ENCODE assay signal across 16 cellular contexts in genomic region chr1:112638109-112638426, GRCh38. TPM values are rescaled to one million over a fixed set of nuclear protein-coding genes. Genes with fewer than 3 reads are reported as not detected.
A peak's percentile ranks its signal among the peaks of the same experiment; 100 is the strongest.
DNase-seq lines count a peak whose midpoint lies in the region; ATAC-seq, FAIRE-seq and TF ChIP-seq lines count a peak whose summit lies in the region.
"Had no signal": no experiment of that assay in that cellular context is flagged by ENCODE, and none has a peak within 500 bp of the region (broad histone marks: within the 10 kb centered on the region; RNA-seq: fewer than 3 reads in every experiment).

No MANE protein-coding gene starts in this region.

- H3K9me3 Mint-ChIP-seq in activated CD8-positive, alpha-beta T cell treated with anti-CD3 and anti-CD28 coated beads for 36 hours, result no peaks in the 10 kb centered on the region
- H3K9me3 Mint-ChIP-seq: activated CD4-positive, alpha-beta T cell treated with anti-CD3 and anti-CD28 coated beads, Interleukin-2, amount 10 ng/mL, durations not matched to agents 7 days and 5 days; T-cell had no signal

- H3K4me1 ChIP-seq in A549, result peaks cover 57% of the 10 kb centered on the region
- peaks cover 32% of the 10 kb centered on the region for H3K4me1 ChIP-seq in HEK293 (ENCODE audit: control insufficient read depth, insufficient read depth, low read length)
- H3K4me1 ChIP-seq in keratinocyte (ENCODE audit: control insufficient read depth, extremely low read depth, insufficient read depth, low read length), result peaks cover 39% of the 10 kb centered on the region
- H3K4me1 ChIP-seq in upper lobe of left lung, result peaks cover 22 to 51% (median 38%) of the 10 kb centered on the region in 4 donors

- no peak overlapping the region for H3K27ac Mint-ChIP-seq in activated CD8-positive, alpha-beta T cell treated with anti-CD3 and anti-CD28 coated beads for 36 hours
- H3K27ac Mint-ChIP-seq: activated CD4-positive, alpha-beta T cell treated with anti-CD3 and anti-CD28 coated beads, Interleukin-2, amount 10 ng/mL, durations not matched to agents 7 days and 5 days had no signal

- H3K9me3 ChIP-seq in A549 (no peaks in the 10 kb centered on the region), HEK293 (ENCODE audit: control insufficient read depth, insufficient read depth, low read depth, low read length) (no peaks in the 10 kb centered on the region), keratinocyte (ENCODE audit: control insufficient read depth, low read depth, low read length) (no peaks in the 10 kb centered on the region), upper lobe of left lung (no peaks in the 10 kb centered on the region)
- H3K9me3 ChIP-seq: vagina had no signal

- H3K27me3 ChIP-seq in keratinocyte (ENCODE audit: control insufficient read depth, extremely low read depth, insufficient read depth, low read length) (no peaks in the 10 kb centered on the region), upper lobe of left lung (no peaks in the 10 kb centered on the region)
- H3K27me3 ChIP-seq: vagina had no signal

- TF ChIP-seq POLR2A in A549 (IDR thresholded peaks at IDR 0.05; ENCODE audit: low read length) (no peak), upper lobe of left lung (IDR thresholded peaks at IDR 0.05) (no peak)

- CTCF ChIA-PET in A549 (lab: Yijun Ruan, JAX) (interaction anchor here (0.8 to 1.5 kb wide), 5 partner anchors 9 to 136 kb away, joined by 3 read pairs; partner anchors contain the start of genes MOV10 and RHOC), HEK293 (lab: Yijun Ruan, JAX) (interaction anchor here (0.5 to 1.4 kb wide), 4 partner anchors 9 to 1582 kb away, joined by 3 to 7 read pairs (median 4); no protein-coding TSS in a partner anchor)
- CTCF ChIA-PET in activated CD8-positive, alpha-beta T cell treated with anti-CD3 and anti-CD28 coated beads for 36 hours (lab: Charles Lee), result interaction anchor here (0.6 kb wide), 1 partner anchor 266 kb away, joined by 4 read pairs; no protein-coding TSS in a partner anchor

- H3K27ac ChIP-seq in A549 (peak overlapping the region; percentile 48 to 84), HEK293 (ENCODE audit: extremely low read depth, low read depth, low read length) (peak overlapping the region; percentile 38; the same call in 1 of the 2 replicates), keratinocyte (ENCODE audit: control insufficient read depth, insufficient read depth, low read length) (peak overlapping the region; percentile 56), upper lobe of left lung (peak overlapping the region in 1 of 4 donors; percentile 10)
- H3K27ac ChIP-seq: vagina had no signal

- H3K4me3 Mint-ChIP-seq in activated CD8-positive, alpha-beta T cell treated with anti-CD3 and anti-CD28 coated beads for 36 hours, result no peak overlapping the region
- H3K4me3 Mint-ChIP-seq: activated CD4-positive, alpha-beta T cell treated with anti-CD3 and anti-CD28 coated beads, Interleukin-2, amount 10 ng/mL, durations not matched to agents 7 days and 5 days; T-cell had no signal

- ATAC-seq in A549, result peak in 1 of 2 experiments; percentile 48; a peak in 3 of 6 replicates
- ATAC-seq in upper lobe of left lung (ENCODE audit: low FRiP score in 2 of 2), result no peak
- ATAC-seq in activated CD8-positive, alpha-beta T cell treated with anti-CD3 and anti-CD28 coated beads for 36 hours, result no peak
- ATAC-seq: T-cell had no signal

- dilution Hi-C loops in keratinocyte (cut with MboI; ENCODE audit: extremely low pct_ligation_motif_present, low sequenced_read_pairs), result no loop called here

- intact Hi-C loops in activated CD8-positive, alpha-beta T cell treated with anti-CD3 and anti-CD28 coated beads for 36 hours (cut with micrococcal nuclease), result no loop called here

- no peak for DNase-seq in A549 (ENCODE audit: low read depth in 1 of 2, low spot score in 1 of 2)
- peak; percentile 17 for DNase-seq in amniotic stem cell (lab: John Stamatoyannopoulos, UW)
- DNase-seq in keratinocyte (ENCODE audit: low read depth, low spot score), result no peak
- no peak for DNase-seq in AG08396 (ENCODE audit: low spot score)
- no peak for DNase-seq in middle frontal gyrus (ENCODE audit: extremely low spot score, low spot score)
- DNase-seq in upper lobe of left lung, result no peak
- no peak for DNase-seq in activated CD8-positive, alpha-beta T cell treated with anti-CD3 and anti-CD28 coated beads for 36 hours
- DNase-seq: activated CD4-positive, alpha-beta T cell treated with anti-CD3 and anti-CD28 coated beads, Interleukin-2, amount 10 ng/mL, durations not matched to agents 7 days and 5 days; activated effector memory CD4-positive, alpha-beta T cell treated with anti-CD3 and anti-CD28 coated beads, Interleukin-2, amount 50 U/mL, for 16 hours; stimulated activated CD4-positive, alpha-beta T cell treated with anti-CD3 and anti-CD28 coated beads, Interleukin-2, amount 100 ng/mL, for 24 hours; T-cell had no signal

- TF ChIP-seq EP300 in A549 (IDR thresholded peaks at IDR 0.05), result no peak
- TF ChIP-seq EP300 in upper lobe of left lung (IDR thresholded peaks at IDR 0.05), result no peak

- no peak for TF ChIP-seq RAD21 in A549 (conservative IDR thresholded peaks at IDR 0.05 in 1 of 2, IDR thresholded peaks at IDR 0.05 in 1 of 2)

- peaks cover 20% of the 10 kb centered on the region for H4K20me1 ChIP-seq in keratinocyte (ENCODE audit: control insufficient read depth, extremely low read depth, insufficient read depth, low read length)

- H3K36me3 ChIP-seq in HEK293 (ENCODE audit: control insufficient read depth in 2 of 2, insufficient read depth in 1 of 2, low read length in 2 of 2) (peaks cover 0 to 3% of the 10 kb centered on the region in 2 experiments; a peak in 1 of 3 replicates), keratinocyte (ENCODE audit: control insufficient read depth in 2 of 2, extremely low read depth in 1 of 2, insufficient read depth in 2 of 2, low read length in 2 of 2) (peaks cover 0 to 2% of the 10 kb centered on the region in 2 experiments), upper lobe of left lung (no peaks in the 10 kb centered on the region)
- H3K36me3 ChIP-seq: vagina had no signal

- peaks cover 82% of the 10 kb centered on the region for H3K79me2 ChIP-seq in keratinocyte (ENCODE audit: control insufficient read depth, insufficient read depth, low read length)

- peaks cover 51% of the 10 kb centered on the region for H3K4me1 Mint-ChIP-seq in activated CD8-positive, alpha-beta T cell treated with anti-CD3 and anti-CD28 coated beads for 36 hours (ENCODE audit: low read depth)

- H3K36me3 Mint-ChIP-seq in activated CD8-positive, alpha-beta T cell treated with anti-CD3 and anti-CD28 coated beads for 36 hours (ENCODE audit: low read depth), result peaks cover 35% of the 10 kb centered on the region

- H3K9me1 ChIP-seq in keratinocyte (ENCODE audit: control insufficient read depth, extremely low read depth, insufficient read depth, low read length), result peaks cover 3% of the 10 kb centered on the region

- H3K27me3 Mint-ChIP-seq in activated CD8-positive, alpha-beta T cell treated with anti-CD3 and anti-CD28 coated beads for 36 hours, result no peaks in the 10 kb centered on the region
- H3K27me3 Mint-ChIP-seq: activated CD4-positive, alpha-beta T cell treated with anti-CD3 and anti-CD28 coated beads, Interleukin-2, amount 10 ng/mL, durations not matched to agents 7 days and 5 days; T-cell had no signal

- H3K4me2 ChIP-seq in A549 (peak overlapping the region; percentile 72), keratinocyte (ENCODE audit: control insufficient read depth, extremely low read depth, insufficient read depth, low read depth, low read length) (peak overlapping the region; percentile 33)

- POLR2A ChIA-PET in A549 (lab: Yijun Ruan, JAX) (no interaction called here), HEK293 (lab: Yijun Ruan, JAX) (interaction anchor here (0.6 to 2.5 kb wide), 5 partner anchors 19 to 97 kb away, joined by 3 to 12 read pairs (median 4); partner anchors contain the start of genes CAPZA1, MOV10 and ST7L)
- POLR2A ChIA-PET in activated CD8-positive, alpha-beta T cell treated with anti-CD3 and anti-CD28 coated beads for 36 hours (lab: Charles Lee), result interaction anchor here (0.6 kb wide), 1 partner anchor 11 kb away, joined by 3 read pairs; no protein-coding TSS in a partner anchor

- H2AFZ ChIP-seq in keratinocyte (ENCODE audit: control insufficient read depth, low read length), result no peak overlapping the region

- no peak overlapping the region for H3K4me3 ChIP-seq in A549
- no peak overlapping the region for H3K4me3 ChIP-seq in HEK293 (ENCODE audit: low read depth, low read length)
- H3K4me3 ChIP-seq in keratinocyte (ENCODE audit: control insufficient read depth in 2 of 3, extremely low read depth in 1 of 3, insufficient read depth in 2 of 3, low read depth in 1 of 3, low read length in 3 of 3), result peak overlapping the region in 2 of 3 experiments; percentile 8 to 32
- H3K4me3 ChIP-seq in upper lobe of left lung, result no peak overlapping the region
- H3K4me3 ChIP-seq: vagina had no signal

- 67% methylated on average over 1 of the region's 1 CpG for WGBS in A549 (ENCODE audit: missing lambda C conversion rate)
- WGBS in upper lobe of left lung, 2 donors, result 91 to 94% methylated on average over 1 of the region's 1 CpG

- no peak for FAIRE-seq in A549 (lab: Jason Lieb, UNC)
- FAIRE-seq in keratinocyte (lab: Jason Lieb, UNC), result no peak
- FAIRE-seq: GM12892, GM19239, H1 had no signal

- no peak for TF ChIP-seq CTCF in A549 (IDR thresholded peaks at IDR 0.05)
- TF ChIP-seq CTCF in HEK293 (tag by site-specific recombination; IDR thresholded peaks at IDR 0.05), result no peak
- no peak for TF ChIP-seq CTCF in keratinocyte (optimal IDR thresholded peaks at IDR 0.05 in 1 of 3, IDR thresholded peaks at IDR 0.05 in 1 of 3, conservative IDR thresholded peaks at IDR 0.05 in 1 of 3; ENCODE audit: extremely low read depth in 1 of 3, insufficient read depth in 2 of 3, low read length in 3 of 3)
- no peak for TF ChIP-seq CTCF in upper lobe of left lung (IDR thresholded peaks at IDR 0.05)
- TF ChIP-seq CTCF in activated CD8-positive, alpha-beta T cell treated with anti-CD3 and anti-CD28 coated beads for 36 hours (IDR thresholded peaks at IDR 0.05), result no peak

- H3K9ac ChIP-seq in keratinocyte (ENCODE audit: control insufficient read depth, extremely low read depth, insufficient read depth, low read length), result no peak overlapping the region

RNA-seq across cellular contexts. Expression of gene CAPZA1, which starts 18.4 kb away (rescaled TPM):
- polyA plus RNA-seq in A549 (2011; rRNA removed) (99.7 and 136 TPM in 2 replicates), A549 (2017; fragmentation: RNase III; extraction: RNeasy Plus Mini Kit Qiagen cat#74134 plus additional on column Dnase treatment) (103 to 109 TPM (median 104 TPM) in 3 replicates), keratinocyte (151 to 239 TPM (median 221 TPM) in 3 replicates)
- 29.1 and 30.9 TPM in 2 replicates for polyA plus RNA-seq in A549 (2012; cell fraction: cytosol; rRNA removed)
- 12.3 and 19.4 TPM in 2 replicates for polyA plus RNA-seq in A549 (2012; cell fraction: nucleus; rRNA removed)
- 57.6 and 78.2 TPM in 2 replicates for polyA minus RNA-seq in A549 (2011; rRNA and poly(A)+ RNA removed)
- polyA plus RNA-seq in keratinocyte (2011; ENCODE audit: low read depth), result 220 TPM
- polyA plus RNA-seq in keratinocyte (2011; cell fraction: cytosol; rRNA removed), result 164 and 254 TPM in 2 replicates
- polyA plus RNA-seq in keratinocyte (2011; cell fraction: nucleus; rRNA removed), result 166 and 240 TPM in 2 replicates
- polyA plus RNA-seq in keratinocyte (2012; ENCODE audit: low replicate concordance), result 118 and 146 TPM in 2 replicates
- 33.1 to 433 TPM (median 188 TPM) in 3 replicates for polyA minus RNA-seq in keratinocyte
- 265 TPM for polyA minus RNA-seq in keratinocyte (2011; cell fraction: cytosol; rRNA and poly(A)+ RNA removed)
- 93.3 and 181 TPM in 2 replicates for polyA minus RNA-seq in keratinocyte (2011; cell fraction: nucleus; rRNA and poly(A)+ RNA removed)
- 100 to 1,000 TPM in 5 of 6 donors, 10 to 100 TPM in 1; 91.1 to 196 (median 128) TPM for total RNA-seq in upper lobe of left lung
- total RNA-seq in activated CD8-positive, alpha-beta T cell treated with anti-CD3 and anti-CD28 coated beads for 36 hours, result 100 to 1,000 TPM; 220 to 230 TPM

RNA-seq across cellular contexts. Expression of gene ST7L, which starts 19.1 kb away (rescaled TPM):
- polyA plus RNA-seq in A549 (2011; rRNA removed), result 10.5 and 12.0 TPM in 2 replicates
- 6.5 and 7.0 TPM in 2 replicates for polyA plus RNA-seq in A549 (2012; cell fraction: cytosol; rRNA removed)
- 5.9 and 8.8 TPM in 2 replicates for polyA plus RNA-seq in A549 (2012; cell fraction: nucleus; rRNA removed)
- 10.2 to 10.8 TPM (median 10.3 TPM) in 3 replicates for polyA plus RNA-seq in A549 (2017; fragmentation: RNase III; extraction: RNeasy Plus Mini Kit Qiagen cat#74134 plus additional on column Dnase treatment)
- polyA minus RNA-seq in A549 (2011; rRNA and poly(A)+ RNA removed), result 8.4 and 10.0 TPM in 2 replicates
- polyA plus RNA-seq in keratinocyte, result 7.7 to 13.4 TPM (median 10.3 TPM) in 3 replicates
- polyA plus RNA-seq in keratinocyte (2011; ENCODE audit: low read depth), result 16.9 TPM
- 5.1 and 9.3 TPM in 2 replicates for polyA plus RNA-seq in keratinocyte (2011; cell fraction: cytosol; rRNA removed)
- 14.3 and 16.3 TPM in 2 replicates for polyA plus RNA-seq in keratinocyte (2011; cell fraction: nucleus; rRNA removed)
- polyA plus RNA-seq in keratinocyte (2012; ENCODE audit: low replicate concordance), result 11.3 and 11.7 TPM in 2 replicates
- polyA minus RNA-seq in keratinocyte, result 4.0 to 15.7 TPM (median 6.2 TPM) in 3 replicates
- 3.6 TPM for polyA minus RNA-seq in keratinocyte (2011; cell fraction: cytosol; rRNA and poly(A)+ RNA removed)
- 9.2 and 9.7 TPM in 2 replicates for polyA minus RNA-seq in keratinocyte (2011; cell fraction: nucleus; rRNA and poly(A)+ RNA removed)
- 10 to 100 TPM; 14.4 to 33.9 (median 16.1) TPM for total RNA-seq in upper lobe of left lung
- 10 to 100 TPM; 11.9 to 12.2 TPM for total RNA-seq in activated CD8-positive, alpha-beta T cell treated with anti-CD3 and anti-CD28 coated beads for 36 hours

RNA-seq across cellular contexts. Expression of gene MOV10, which starts 36.4 kb away (rescaled TPM):
- polyA plus RNA-seq in A549 (2011; rRNA removed) (27.3 and 28.3 TPM in 2 replicates), A549 (2017; fragmentation: RNase III; extraction: RNeasy Plus Mini Kit Qiagen cat#74134 plus additional on column Dnase treatment) (34.5 to 37.4 TPM (median 37.3 TPM) in 3 replicates), keratinocyte (28.6 to 39.2 TPM (median 30.6 TPM) in 3 replicates)
- 40.0 and 41.3 TPM in 2 replicates for polyA plus RNA-seq in A549 (2012; cell fraction: cytosol; rRNA removed)
- polyA plus RNA-seq in A549 (2012; cell fraction: nucleus; rRNA removed), result 198 and 206 TPM in 2 replicates
- polyA minus RNA-seq in A549 (2011; rRNA and poly(A)+ RNA removed), result 52.7 and 57.7 TPM in 2 replicates
- 36.0 TPM for polyA plus RNA-seq in keratinocyte (2011; ENCODE audit: low read depth)
- polyA plus RNA-seq in keratinocyte (2011; cell fraction: cytosol; rRNA removed), result 20.5 and 26.0 TPM in 2 replicates
- 86.0 and 114 TPM in 2 replicates for polyA plus RNA-seq in keratinocyte (2011; cell fraction: nucleus; rRNA removed)
- 35.4 and 47.6 TPM in 2 replicates for polyA plus RNA-seq in keratinocyte (2012; ENCODE audit: low replicate concordance)
- 37.8 to 59.4 TPM (median 52.1 TPM) in 3 replicates for polyA minus RNA-seq in keratinocyte
- polyA minus RNA-seq in keratinocyte (2011; cell fraction: cytosol; rRNA and poly(A)+ RNA removed), result 49.7 TPM
- polyA minus RNA-seq in keratinocyte (2011; cell fraction: nucleus; rRNA and poly(A)+ RNA removed), result 53.8 and 55.9 TPM in 2 replicates
- total RNA-seq in upper lobe of left lung, result 100 to 1,000 TPM in 2 of 6 donors, 10 to 100 TPM in 4; 26.5 to 161 (median 56.0) TPM
- total RNA-seq in activated CD8-positive, alpha-beta T cell treated with anti-CD3 and anti-CD28 coated beads for 36 hours, result 10 to 100 TPM; 77.2 to 78.5 TPM

Comparison
In these comparisons a context has a peak if more than half of its experiments do, and no peak if none do; other contexts are left out.
1. H3K4me3 ChIP-seq: peak in keratinocyte (2 of 3); none in A549 (single experiment), HEK293 (single experiment) and upper lobe of left lung (0 of 4).